ENCODE assay signal across 8 cellular contexts in genomic region chr19:11887247-11887617, GRCh38. TPM values are rescaled to one million over a fixed set of nuclear protein-coding genes. Genes with fewer than 3 reads are reported as not detected.
DNase-seq lines count a peak whose midpoint lies in the region; ATAC-seq and TF ChIP-seq lines count a peak whose summit lies in the region.

No MANE protein-coding gene starts in this region.

- dilution Hi-C loops in mammary epithelial cell (cut with HindIII; ENCODE audit: low sequenced_read_pairs) = no loop called here

- no peaks in the 10 kb centered on the region for H3K79me2 ChIP-seq in mammary epithelial cell (ENCODE audit: insufficient read depth, low read length)

- H3K23ac ChIP-seq in mesenchymal stem cell (ENCODE audit: low read length in 2 of 2) = no peak overlapping the region

- POLR2A ChIA-PET in GM10248 (lab: Yijun Ruan, JAX) = no interaction called here

- H3K27ac ChIP-seq in mammary epithelial cell (ENCODE audit: insufficient read depth, low read depth, low read length) = no peak overlapping the region
- H3K27ac ChIP-seq in mesenchymal stem cell (ENCODE audit: low read length, poor library complexity, severe bottlenecking) = peak overlapping the region; percentile 43
- peak overlapping the region; percentile 87 for H3K27ac ChIP-seq in vagina

- H3K27me3 ChIP-seq in mammary epithelial cell (ENCODE audit: insufficient read depth, low read length) = no peaks in the 10 kb centered on the region
- peaks cover 0 to 3% of the 10 kb centered on the region in 2 experiments for H3K27me3 ChIP-seq in mesenchymal stem cell (ENCODE audit: control insufficient read depth in 1 of 2, insufficient read depth in 1 of 2, low read length in 2 of 2)
- no peaks in the 10 kb centered on the region for H3K27me3 ChIP-seq in vagina

- no peak overlapping the region for H2BK12ac ChIP-seq in mesenchymal stem cell (ENCODE audit: low read length in 2 of 2)

- H2BK5ac ChIP-seq in mesenchymal stem cell (ENCODE audit: low read depth, low read length, poor library complexity, severe bottlenecking) = no peak overlapping the region

- TF ChIP-seq POLR2A in vagina (IDR thresholded peaks at IDR 0.05) = no peak

- no peaks in the 10 kb centered on the region for H4K20me1 ChIP-seq in mammary epithelial cell (ENCODE audit: insufficient read depth, low read length)

- TF ChIP-seq CTCF in mammary epithelial cell (conservative IDR thresholded peaks at IDR 0.05 in 1 of 2, IDR thresholded peaks at IDR 0.05 in 1 of 2; ENCODE audit: extremely low read depth in 1 of 2, insufficient read depth in 1 of 2, low read depth in 1 of 2, low read length in 2 of 2) = no peak
- no peak for TF ChIP-seq CTCF in vagina (IDR thresholded peaks at IDR 0.05)
- TF ChIP-seq CTCF in GM10248 (IDR thresholded peaks at IDR 0.05; ENCODE audit: control extremely low read depth, extremely low read depth, low read depth, missing control alignments) = no peak

- peak overlapping the region in 1 of 2 experiments; percentile 13 for H3K18ac ChIP-seq in mesenchymal stem cell (ENCODE audit: low read depth in 1 of 2, low read length in 2 of 2)

- peak overlapping the region; percentile 84 for H2AFZ ChIP-seq in mammary epithelial cell (ENCODE audit: low read depth, low read length)
- peak overlapping the region; percentile 30 for H2AFZ ChIP-seq in mesenchymal stem cell (ENCODE audit: low read depth, low read length)

- ATAC-seq in Right ventricle myocardium inferior = peak; percentile 23

- H3K14ac ChIP-seq in mesenchymal stem cell (ENCODE audit: low read length in 2 of 2) = no peak overlapping the region

- no peaks in the 10 kb centered on the region for H3K9me3 ChIP-seq in mammary epithelial cell (replicated peaks; ENCODE audit: insufficient read depth, low read length)
- no peaks in the 10 kb centered on the region for H3K9me3 ChIP-seq in mesenchymal stem cell (ENCODE audit: control insufficient read depth, low read length)
- H3K9me3 ChIP-seq in vagina = no peaks in the 10 kb centered on the region

- H3K4me2 ChIP-seq in mammary epithelial cell (ENCODE audit: insufficient read depth, low read depth, low read length) (no peak overlapping the region), mesenchymal stem cell (ENCODE audit: low read length, poor library complexity, severe bottlenecking) (peak overlapping the region; percentile 77)

- H3K36me3 ChIP-seq in mammary epithelial cell (ENCODE audit: insufficient read depth, low read length) = no peaks in the 10 kb centered on the region
- H3K36me3 ChIP-seq in mesenchymal stem cell (ENCODE audit: control insufficient read depth in 1 of 2, insufficient read depth in 2 of 2, low read depth in 1 of 2, low read length in 2 of 2) = peaks cover 0 to 12% of the 10 kb centered on the region in 2 experiments
- H3K36me3 ChIP-seq in vagina = no peaks in the 10 kb centered on the region

- H3K4me1 ChIP-seq in mammary epithelial cell (ENCODE audit: insufficient read depth, low read length) (peaks cover 5% of the 10 kb centered on the region), mesenchymal stem cell (ENCODE audit: control insufficient read depth, insufficient read depth, low read depth, low read length) (peaks cover 3% of the 10 kb centered on the region), vagina (peaks cover 21% of the 10 kb centered on the region)

- 20% methylated on average over 7 of the region's 7 CpGs for WGBS in mammary epithelial cell (ENCODE audit: low coverage, missing lambda C conversion rate)
- 50% methylated on average over 7 of the region's 7 CpGs for WGBS in mesenchymal stem cell

- no peak overlapping the region for H2BK15ac ChIP-seq in mesenchymal stem cell (ENCODE audit: low read depth, poor library complexity, severe bottlenecking)

- in situ Hi-C loops in mammary epithelial cell (cut with MboI; ENCODE audit: low sequenced_read_pairs in 2 of 2) = loop anchor here in 1 of 2 donors (25.0 kb wide), 1 partner anchor 250 kb away; the partner anchor contains the start of gene ZNF20

- no peak overlapping the region for H3K4me3 ChIP-seq in mammary epithelial cell (replicated peaks in 1 of 3; ENCODE audit: insufficient read depth in 1 of 3, low read depth in 2 of 3, low read length in 3 of 3)
- H3K4me3 ChIP-seq in mesenchymal stem cell (ENCODE audit: insufficient read depth in 1 of 2, low read depth in 1 of 2, low read length in 2 of 2) = peak overlapping the region in 1 of 2 experiments; percentile 88
- H3K4me3 ChIP-seq in vagina = peak overlapping the region; percentile 65 to 76

- peak overlapping the region; percentile 29 for H2BK120ac ChIP-seq in mesenchymal stem cell (ENCODE audit: low read depth, low read length)

- H2AK5ac ChIP-seq in mesenchymal stem cell (ENCODE audit: low read length, severe bottlenecking) = no peak overlapping the region

- H4K91ac ChIP-seq in mesenchymal stem cell (ENCODE audit: low read length) = no peak overlapping the region

- CTCF ChIA-PET in mammary epithelial cell (lab: Charles Lee; ENCODE audit: low non-redundant PET) = no interaction called here
- CTCF ChIA-PET in GM10248 (lab: Yijun Ruan, JAX) = interaction anchor here (1.1 to 1.8 kb wide), 3 partner anchors 9 to 172 kb away, joined by 3 to 4 read pairs (median 4); no protein-coding TSS in a partner anchor

- no TSS peak for BruUV-seq in mammary epithelial cell (replicated peaks; lab: Mats Ljungman, UMichigan)

- H3K4ac ChIP-seq in mesenchymal stem cell (ENCODE audit: low read depth in 1 of 2, low read length in 2 of 2) = no peak overlapping the region

- H3K9ac ChIP-seq in mammary epithelial cell (ENCODE audit: insufficient read depth, low read length) = no peak overlapping the region
- peak overlapping the region; percentile 83 for H3K9ac ChIP-seq in mesenchymal stem cell (ENCODE audit: low read length)

- peak overlapping the region; percentile 30 for H4K8ac ChIP-seq in mesenchymal stem cell (ENCODE audit: low read length)

- H3K79me1 ChIP-seq in mesenchymal stem cell (replicated peaks; ENCODE audit: low read length, poor library complexity, severe bottlenecking) = peaks cover 8% of the 10 kb centered on the region

- DNase-seq in Right ventricle myocardium inferior (ENCODE audit: missing footprints) = no peak
- no peak for DNase-seq in cardiac septum (ENCODE audit: low spot score)
- DNase-seq in mammary epithelial cell = no peak
- DNase-seq in mesenchymal stem cell = no peak
- DNase-seq in vagina (ENCODE audit: extremely low spot score in 2 of 2) = no peak
- DNase-seq in HuH-7.5 (ENCODE audit: low spot score) = no peak
- DNase-seq in cortex of kidney (lab: John Stamatoyannopoulos, UW) = no peak
- no peak for DNase-seq in GM10248 (ENCODE audit: extremely low spot score)

- intact Hi-C loops in Right ventricle myocardium inferior (cut with DNase I) (no loop called here), cardiac septum (cut with DNase I) (no loop called here), mammary epithelial cell (cut with micrococcal nuclease) (loop anchor here (1.0 to 10.0 kb wide), 2 partner anchors 668 to 782 kb away; partner anchors contain the start of gene ZNF564), vagina (cut with DNase I) (no loop called here)

RNA-seq across cellular contexts. Expression of gene ZNF69, which starts 0.3 kb away (rescaled TPM):
- total RNA-seq in Right ventricle myocardium inferior (3.6 TPM), cardiac septum (2.7 TPM), mammary epithelial cell (1 to 10 TPM; 3.4 to 8.5 TPM), vagina (12.3 TPM)
- 0.36 TPM for polyA plus RNA-seq in mammary epithelial cell
- polyA minus RNA-seq in mammary epithelial cell = not detected
- polyA plus RNA-seq in mesenchymal stem cell (2013, experiment 1 of 2) = 4.8 TPM
- polyA plus RNA-seq in mesenchymal stem cell (2013, experiment 2 of 2) = 5.0 TPM

RNA-seq across cellular contexts. Expression of gene ZNF700, which starts 37.7 kb away (rescaled TPM):
- total RNA-seq in Right ventricle myocardium inferior (4.1 TPM), cardiac septum (5.1 TPM), mammary epithelial cell (10 to 100 TPM in 1 of 2 donors, 1 to 10 TPM in 1; 8.2 to 10.4 TPM), vagina (14.7 TPM)
- polyA plus RNA-seq in mammary epithelial cell = 3.1 TPM
- polyA minus RNA-seq in mammary epithelial cell = 3.0 TPM
- polyA plus RNA-seq in mesenchymal stem cell (2013, experiment 1 of 2) = 2.6 TPM
- 2.5 TPM for polyA plus RNA-seq in mesenchymal stem cell (2013, experiment 2 of 2)

RNA-seq across cellular contexts. Expression of gene ZNF439, which starts 38.7 kb away (rescaled TPM):
- total RNA-seq in Right ventricle myocardium inferior (3.4 TPM), cardiac septum (5.0 TPM), mammary epithelial cell (1 to 10 TPM in 1 of 2 donors, under 1 TPM in 1; 0.26 to 3.3 TPM), vagina (5.9 TPM)
- 0.12 TPM for polyA plus RNA-seq in mammary epithelial cell
- polyA minus RNA-seq in mammary epithelial cell = not detected
- 0.04 TPM for polyA plus RNA-seq in mesenchymal stem cell (2013, experiment 1 of 2)
- 0.03 TPM for polyA plus RNA-seq in mesenchymal stem cell (2013, experiment 2 of 2)

Comparison
In these comparisons a context has a peak if more than half of its experiments do, and no peak if none do; other contexts are left out.
1. H3K4me3 ChIP-seq: peak in vagina (2 of 2); none in mammary epithelial cell (0 of 3).